8 cellular contexts compared by ENCODE assay signal in the genomic region with DNA sequence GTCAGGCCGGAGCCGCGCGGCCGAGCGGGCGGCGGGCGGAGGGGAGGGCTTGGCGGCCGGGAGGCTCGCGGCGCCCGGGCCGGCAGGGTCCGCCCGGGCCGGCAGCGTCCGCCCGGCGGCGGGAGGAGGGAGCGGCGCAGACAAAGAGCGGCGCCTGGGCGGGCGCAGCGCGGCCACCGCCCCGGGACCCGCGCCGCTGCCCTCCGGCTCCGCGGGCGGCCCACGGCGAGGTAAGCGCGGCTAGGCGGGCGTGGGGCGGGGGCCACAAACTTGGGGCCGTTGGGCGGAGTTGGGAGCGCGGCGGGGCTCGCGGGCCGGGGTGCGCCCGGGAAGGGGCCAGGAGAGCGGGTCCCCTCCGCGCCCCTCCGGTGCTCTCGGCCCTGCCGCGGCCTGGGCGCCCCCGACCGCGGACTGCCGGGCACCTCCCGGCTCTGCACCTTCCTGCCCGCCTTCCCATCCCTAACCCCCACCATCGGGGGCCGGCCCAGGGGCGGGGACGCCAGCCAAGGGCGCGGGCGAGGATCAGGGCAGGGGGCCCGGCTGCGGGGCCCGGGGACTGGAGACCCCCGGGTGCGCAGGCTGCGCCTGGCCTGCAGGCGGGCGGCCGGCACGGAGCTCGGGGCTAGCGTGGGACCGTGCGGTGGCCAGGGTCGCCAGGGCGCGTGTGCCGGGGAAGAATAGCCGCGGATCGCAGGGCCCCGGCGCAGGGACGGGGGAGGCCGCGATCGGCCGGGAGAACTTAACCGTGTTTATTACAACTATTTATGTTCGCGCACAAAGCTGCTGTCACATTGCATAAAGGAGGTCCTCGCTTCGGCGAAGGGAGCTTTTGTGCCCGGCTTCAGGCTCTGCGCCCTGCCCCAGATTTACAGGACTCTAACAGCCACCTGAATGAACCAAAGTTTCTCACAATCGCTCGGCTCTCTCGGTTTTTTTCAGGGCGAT. TPM values are rescaled to one million over a fixed set of nuclear protein-coding genes. Genes with fewer than 3 reads are reported as not detected.
DNase-seq lines count a peak whose midpoint lies in the region; ATAC-seq, FAIRE-seq and TF ChIP-seq lines count a peak whose summit lies in the region.

Gene NCK2, plus strand, starts transcription at position 4 of the 945 bp plus-strand sequence. CDS start 110,152 bp downstream, outside the sequence.

- H3K36me3 ChIP-seq in PC-3 (ENCODE audit: low read depth, low read length) (no peaks in the 10 kb centered on the region), K562 (ENCODE audit: control insufficient read depth, insufficient read depth, low read length) (peaks cover 2% of the 10 kb centered on the region; the same call in 1 of the 3 replicates), iPS-15b (ENCODE audit: control insufficient read depth, insufficient read depth, low read length) (no peaks in the 10 kb centered on the region), gastrocnemius medialis (no peaks in the 10 kb centered on the region)

- no TSS peak for BruUV-seq in PC-3 (replicated peaks; lab: Mats Ljungman, UMichigan)
- no TSS peak for BruUV-seq in K562 (replicated peaks; lab: Mats Ljungman, UMichigan)

- in situ Hi-C loops in K562 (cut with MboI), result no loop called here
- in situ Hi-C loops in gastrocnemius medialis (cut with MboI; ENCODE audit: low sequenced_read_pairs in 4 of 4), result loop anchor here in 1 of 4 donors (25.0 kb wide), 1 partner anchor 292 kb away; no protein-coding TSS in a partner anchor

- CTCF ChIA-PET in PC-3 (lab: Charles Lee), result no interaction called here
- CTCF ChIA-PET in K562 (lab: Yijun Ruan, JAX; ENCODE audit: low intra/inter-chr PET ratio), result no interaction called here

- no peak for TF ChIP-seq RAD21 in K562 (CRISPR knock-in tag; conservative IDR thresholded peaks at IDR 0.05 in 1 of 2, IDR thresholded peaks at IDR 0.05 in 1 of 2)

- H3K79me2 ChIP-seq in PC-3 (ENCODE audit: low read length) (peaks cover 50% of the 10 kb centered on the region), K562 (ENCODE audit: control insufficient read depth, insufficient read depth, low read length) (peaks cover 29% of the 10 kb centered on the region)

- no peaks in the 10 kb centered on the region for H3K9me1 ChIP-seq in K562 (ENCODE audit: control insufficient read depth, insufficient read depth, low read length)

- no peaks in the 10 kb centered on the region for H3F3A ChIP-seq in PC-3 (ENCODE audit: low read length, unreplicated experiment)

- peak within 1 kb of the TSS; percentile 40 for H3K27ac ChIP-seq in PC-3 (ENCODE audit: low read length)
- H3K27ac ChIP-seq in K562 (ENCODE audit: extremely low read depth, low read depth, low read length), result peak within 1 kb of the TSS; percentile 68; the same call in 1 of the 3 replicates
- H3K27ac ChIP-seq in gastrocnemius medialis, result peak within 1 kb of the TSS; percentile 81 to 92 (median 90)

- no peak for TF ChIP-seq EP300 in K562 (IDR thresholded peaks at IDR 0.05; ENCODE audit: low read length)

- H3K4me2 ChIP-seq in PC-3 (ENCODE audit: low read length), result peak within 1 kb of the TSS; percentile 98
- peak within 1 kb of the TSS; percentile 72 for H3K4me2 ChIP-seq in K562 (ENCODE audit: insufficient read depth, low read length)

- POLR2A ChIA-PET in PC-3 (lab: Charles Lee; ENCODE audit: unreplicated experiment) (no interaction called here), K562 (lab: Yijun Ruan, JAX) (interaction anchor here (0.7 to 2.7 kb wide), 5 partner anchors 13 to 578 kb away, joined by 3 to 15 read pairs (median 4); no protein-coding TSS in a partner anchor)

- H3K9ac ChIP-seq in PC-3 (ENCODE audit: low read length), result peak within 1 kb of the TSS; percentile 86
- peak within 1 kb of the TSS; percentile 53 to 93 for H3K9ac ChIP-seq in K562 (ENCODE audit: insufficient read depth in 1 of 2, low read depth in 2 of 2, low read length in 2 of 2)
- no peak within 1 kb of the TSS for H3K9ac ChIP-seq in iPS-15b (ENCODE audit: low read depth, low read length)

- intact Hi-C loops in PC-3 (cut with micrococcal nuclease) (loop anchor here (2.0 to 5.0 kb wide), 2 partner anchors 118 to 168 kb away; no protein-coding TSS in a partner anchor), K562 (cut with micrococcal nuclease) (loop anchor here (5.0 kb wide), 1 partner anchor 168 kb away; no protein-coding TSS in a partner anchor), gastrocnemius medialis (cut with DNase I; ENCODE audit: low total_unique reads) (loop anchor here (5.0 to 10.0 kb wide), 4 partner anchors 47 to 360 kb away; no protein-coding TSS in a partner anchor)

- H3K4me1 ChIP-seq in PC-3 (ENCODE audit: insufficient read depth, low read length), result peaks cover 18% of the 10 kb centered on the region
- peaks cover 12 to 13% of the 10 kb centered on the region in 2 experiments for H3K4me1 ChIP-seq in K562 (replicated peaks in 1 of 2; ENCODE audit: control insufficient read depth in 2 of 2, insufficient read depth in 2 of 2, low read length in 2 of 2)
- H3K4me1 ChIP-seq in iPS-15b (ENCODE audit: control insufficient read depth, insufficient read depth, low read length), result peaks cover 3% of the 10 kb centered on the region
- H3K4me1 ChIP-seq in gastrocnemius medialis, result peaks cover 44 to 56% of the 10 kb centered on the region in 2 donors

- TF ChIP-seq CTCF in PC-3 (conservative IDR thresholded peaks at IDR 0.05; ENCODE audit: low read depth, low read length) (no peak), K562 (IDR thresholded peaks at IDR 0.05 in 2 of 3, conservative IDR thresholded peaks at IDR 0.05 in 1 of 3; ENCODE audit: insufficient read depth in 2 of 3, low read depth in 1 of 3, low read length in 3 of 3) (no peak), gastrocnemius medialis (IDR thresholded peaks at IDR 0.05 in 4 of 5, conservative IDR thresholded peaks at IDR 0.05 in 1 of 5) (peak in 4 of 5 experiments; percentile 9 to 39 (median 26))

- H4K20me1 ChIP-seq in PC-3 (ENCODE audit: low read length), result peaks cover 16% of the 10 kb centered on the region
- H4K20me1 ChIP-seq in K562 (replicated peaks; ENCODE audit: control insufficient read depth, insufficient read depth, low read length), result peaks cover 9% of the 10 kb centered on the region

- 2% methylated on average over 43 of the region's 119 CpGs for WGBS in K562 (ENCODE audit: insufficient coverage, low coverage, missing lambda C conversion rate)

- no peaks in the 10 kb centered on the region for H3K9me2 ChIP-seq in PC-3 (replicated peaks; ENCODE audit: low read length)

- H3K9me3 ChIP-seq in PC-3 (ENCODE audit: low read length) (no peaks in the 10 kb centered on the region), K562 (replicated peaks; ENCODE audit: control insufficient read depth, insufficient read depth, low read depth, low read length) (no peaks in the 10 kb centered on the region), iPS-15b (ENCODE audit: control insufficient read depth, insufficient read depth, low read length) (no peaks in the 10 kb centered on the region), gastrocnemius medialis (no peaks in the 10 kb centered on the region)

- peak within 1 kb of the TSS; percentile 68 for H2AFZ ChIP-seq in PC-3 (ENCODE audit: low read length)
- peak within 1 kb of the TSS; percentile 86 for H2AFZ ChIP-seq in K562 (ENCODE audit: low read depth, low read length)

- no peak for FAIRE-seq in K562 (lab: Jason Lieb, UNC)

- DNase-seq in AG08395 (ENCODE audit: low spot score), result peak; percentile 29
- peak; percentile 17 for DNase-seq in PC-3
- peak; percentile 24 to 66 (median 48) for DNase-seq in K562 (ENCODE audit: extremely low read depth in 1 of 4, low spot score in 3 of 4)
- DNase-seq in gastrocnemius medialis, result no peak

- H3K4me3 ChIP-seq in PC-3 (ENCODE audit: low read length) (peak within 1 kb of the TSS; percentile 80), K562 (peak within 1 kb of the TSS; percentile 74), iPS-15b (ENCODE audit: low read depth, low read length) (peak within 1 kb of the TSS; percentile 70), gastrocnemius medialis (peak within 1 kb of the TSS; percentile 70 to 98 (median 80))

- ATAC-seq in GM18498 (IDR thresholded peaks at IDR 0.05; ENCODE audit: unreplicated experiment), result peak; percentile 29
- peak; percentile 14 for ATAC-seq in HG02870 (IDR thresholded peaks at IDR 0.05; ENCODE audit: unreplicated experiment)
- peak; percentile 36 for ATAC-seq in PC-3
- peak; percentile 64 for ATAC-seq in K562
- ATAC-seq in gastrocnemius medialis, result peak; percentile 32 to 43
- ATAC-seq in GM18873 (IDR thresholded peaks at IDR 0.05; ENCODE audit: low FRiP score, unreplicated experiment), result no peak

- TF ChIP-seq POLR2A in K562 (conservative IDR thresholded peaks at IDR 0.05) (no peak), gastrocnemius medialis (IDR thresholded peaks at IDR 0.05) (peak; percentile 18 to 26)

- H3K27me3 ChIP-seq in PC-3 (ENCODE audit: low read length), result no peaks in the 10 kb centered on the region
- H3K27me3 ChIP-seq in K562 (ENCODE audit: control insufficient read depth in 2 of 2, insufficient read depth in 2 of 2, low read length in 2 of 2), result no peaks in the 10 kb centered on the region
- peaks cover 9% of the 10 kb centered on the region for H3K27me3 ChIP-seq in iPS-15b (ENCODE audit: control insufficient read depth, insufficient read depth, low read length)
- no peaks in the 10 kb centered on the region for H3K27me3 ChIP-seq in gastrocnemius medialis

RNA-seq across cellular contexts. Expression of gene NCK2, which starts in this region (rescaled TPM):
- total RNA-seq in PC-3 (2014; rRNA removed), result 45.4 and 68.8 TPM in 2 replicates
- total RNA-seq in K562 (2011; cell fraction: chromatin; rRNA removed; ENCODE audit: low replicate concordance), result 6.2 and 7.3 TPM in 2 replicates
- total RNA-seq in K562 (2011; cell fraction: nucleolus; rRNA removed), result 5.0 and 5.1 TPM in 2 replicates
- 4.7 and 4.8 TPM in 2 replicates for total RNA-seq in K562 (2011; cell fraction: nucleoplasm; rRNA removed)
- 23.2 and 24.6 TPM in 2 replicates for total RNA-seq in K562 (2014; rRNA removed)
- total RNA-seq in K562 (2014; rRNA removed; fragmentation: Illumina TruSeq; extraction: Trizol), result 8.6 and 10.8 TPM in 2 replicates
- total RNA-seq in K562 (2015; rRNA removed; fragmentation: Illumina TruSeq; extraction: Trizol), result 19.6 and 21.4 TPM in 2 replicates
- 25.8 and 27.9 TPM in 2 replicates for total RNA-seq in K562 (2021)
- 4.5 and 4.8 TPM in 2 replicates for polyA plus RNA-seq in K562 (2011; rRNA removed)
- polyA plus RNA-seq in K562 (2011; cell fraction: cytosol; rRNA removed), result 4.3 and 7.8 TPM in 2 replicates
- polyA plus RNA-seq in K562 (2011; cell fraction: nucleus; rRNA removed), result 3.6 and 5.1 TPM in 2 replicates
- 27.1 and 38.2 TPM in 2 replicates for polyA plus RNA-seq in K562 (2012)
- 15.9 and 21.9 TPM in 2 replicates for polyA plus RNA-seq in K562 (2014; fragmentation: Illumina TruSeq; extraction: Trizol)
- polyA plus RNA-seq in K562 (2014; fragmentation: Nextera tagmentation; extraction: Ambion mirVana), result 1 to 10 TPM in 1 of 2 experiments, under 1 TPM in 1; 0.90 to 1.8 TPM
- 24.3 and 26.3 TPM in 2 replicates for polyA plus RNA-seq in K562 (2014; rRNA removed)
- polyA minus RNA-seq in K562 (2011; rRNA and poly(A)+ RNA removed), result 4.3 and 7.2 TPM in 2 replicates
- 2.0 and 2.6 TPM in 2 replicates for polyA minus RNA-seq in K562 (2011; cell fraction: cytosol; rRNA and poly(A)+ RNA removed)
- 4.7 and 5.4 TPM in 2 replicates for polyA minus RNA-seq in K562 (2011; cell fraction: nucleus; rRNA and poly(A)+ RNA removed)
- 10 to 100 TPM; 46.7 to 86.1 (median 57.9) TPM for total RNA-seq in gastrocnemius medialis

Comparison
In these comparisons a context has a peak if more than half of its experiments do, and no peak if none do; other contexts are left out.
1. DNase-seq: peak in AG08395 (single experiment), PC-3 (single experiment) and K562 (4 of 4); none in gastrocnemius medialis (0 of 2).
2. H3K27ac ChIP-seq: peak in every context shown above with its lines; median percentile 90 in gastrocnemius medialis; 68 in K562; 40 in PC-3.
3. CTCF ChIP-seq: peak in gastrocnemius medialis (4 of 5); none in PC-3 (single experiment) and K562 (0 of 3).
4. Peak in every context shown above with its lines, with median percentiles within 50 percentile points of each other: H3K4me3 ChIP-seq.